Comparison of ENCODE assay signal across 10 cellular contexts in the genomic region with DNA sequence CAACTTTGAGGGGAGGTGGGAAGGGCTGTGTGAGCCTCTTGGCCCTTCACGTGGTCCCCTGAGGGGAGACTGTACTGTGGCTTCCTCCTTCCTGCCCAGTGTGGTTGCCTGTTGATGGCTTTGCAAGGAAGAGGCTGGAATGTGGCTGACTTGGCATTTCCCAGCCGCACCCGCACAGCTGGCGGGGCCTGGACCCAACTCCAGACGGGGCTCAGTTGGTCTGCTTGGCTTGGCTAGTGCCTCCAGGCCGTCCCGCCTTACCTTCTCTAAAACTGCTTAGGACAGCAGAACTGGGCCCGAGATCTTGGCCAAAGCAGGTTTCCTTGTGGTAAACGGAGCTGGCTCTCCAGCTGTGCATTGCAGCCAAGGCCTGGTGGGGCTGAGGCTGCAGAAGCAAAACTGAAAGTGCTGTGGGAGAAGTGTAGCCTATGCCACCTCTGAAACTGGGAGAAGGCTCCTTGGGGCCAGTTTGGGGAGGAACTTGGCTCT.
A peak's percentile ranks its signal among the peaks of the same experiment; 100 is the strongest.
DNase-seq lines count a peak whose midpoint lies in the region; FAIRE-seq and TF ChIP-seq lines count a peak whose summit lies in the region.
"Had no signal": no experiment of that assay in that cellular context is flagged by ENCODE, and none has a peak within 500 bp of the region (broad histone marks: within the 10 kb centered on the region; RNA-seq: fewer than 3 reads in every experiment).

No MANE protein-coding gene starts in this region.

- FAIRE-seq in GM19239 (lab: Jason Lieb, UNC): peak; percentile 47

- TF ChIP-seq CTCF in BE2C (IDR thresholded peaks at IDR 0.05; ENCODE audit: low read depth, low read length): no peak

- H3K4me1 ChIP-seq in BE2C: no peaks in the 10 kb centered on the region

- H3K36me3 ChIP-seq in MG63 (no peaks in the 10 kb centered on the region), BE2C (no peaks in the 10 kb centered on the region)

- DNase-seq in GM19239 (ENCODE audit: insufficient read length, low spot score) (peak; percentile 28), MG63 (peak; percentile 53), globus pallidus (ENCODE audit: low spot score) (peak; percentile 26), BE2C (no peak), NCI-H1105 (lab: John Stamatoyannopoulos, UW) (no peak), RKO (ENCODE audit: low spot score) (no peak)
- no peak for DNase-seq in activated CD4-positive, alpha-beta T cell treated with anti-CD3 and anti-CD28 coated beads for 48 hours
- DNase-seq: cerebellar nuclear complex, SHP77 had no signal

- H3K4me3 ChIP-seq in MG63: no peak overlapping the region
- H3K4me3 ChIP-seq in skin epidermis: peak overlapping the region in 3 of 7 experiments; percentile 6 to 18 (median 15)
- no peak overlapping the region for H3K4me3 ChIP-seq in BE2C (ENCODE audit: low read depth, low read length)

- H3K27ac ChIP-seq in skin epidermis: peak overlapping the region in 16 of 21 experiments; percentile 3 to 80 (median 46)

- H3K27me3 ChIP-seq in MG63 (no peaks in the 10 kb centered on the region), BE2C (peaks cover 21% of the 10 kb centered on the region)

- H3K9me3 ChIP-seq in MG63 (no peaks in the 10 kb centered on the region), BE2C (no peaks in the 10 kb centered on the region)

Comparison
In these comparisons a context has a peak if more than half of its experiments do, and no peak if none do; other contexts are left out.
1. DNase-seq: peak in GM19239 (single experiment), MG63 (single experiment) and globus pallidus (single experiment); none in BE2C (single experiment), NCI-H1105 (single experiment), RKO (single experiment) and activated CD4-positive, alpha-beta T cell treated with anti-CD3 and anti-CD28 coated beads for 48 hours (single experiment).